Comparison of ENCODE assay signal across 9 cellular contexts in the genomic region with DNA sequence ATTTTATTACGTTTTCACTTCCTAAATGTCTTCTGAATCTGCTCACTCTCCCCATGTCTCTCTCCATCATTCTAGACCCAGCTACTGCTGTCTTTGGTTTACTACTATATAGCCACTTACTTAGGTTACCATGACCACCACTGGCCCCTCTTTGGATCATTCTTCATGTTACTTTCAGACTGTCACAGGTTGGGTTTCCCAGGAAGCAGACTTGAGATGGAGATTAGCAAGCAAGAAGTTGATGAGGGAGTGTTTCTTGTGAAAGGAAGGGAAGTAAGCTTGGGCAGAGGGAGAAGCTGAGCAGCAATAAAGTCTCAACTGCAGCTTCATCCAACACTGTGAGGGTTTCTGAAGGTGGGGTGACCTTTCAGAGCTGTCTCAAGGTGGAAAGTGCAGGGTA.
"Had no signal": no experiment of that assay in that cellular context is flagged by ENCODE, and none has a peak within 500 bp of the region (broad histone marks: within the 10 kb centered on the region; RNA-seq: fewer than 3 reads in every experiment).

No MANE protein-coding gene starts in this region.

- H3K4me3 ChIP-seq: GM23248, GM23338, HAP-1 had no signal

- H3K9ac ChIP-seq: GM23248 had no signal

- H2AFZ ChIP-seq: GM23248, GM23338 had no signal

- H3K4me2 ChIP-seq: GM23338 had no signal

- DNase-seq: GM23248, GOT3, H7, H9, HCEC 1CT, HFFc6 had no signal

- FAIRE-seq: H54 had no signal

- H3K4me1 ChIP-seq: HAP-1 had no signal

- H3K27ac ChIP-seq: GM23248 had no signal

- H3K36me3 ChIP-seq: HAP-1 had no signal

- H3K9me3 ChIP-seq: HAP-1 had no signal
